Comparison of ENCODE assay signal across 1 cellular context in the genomic region with DNA sequence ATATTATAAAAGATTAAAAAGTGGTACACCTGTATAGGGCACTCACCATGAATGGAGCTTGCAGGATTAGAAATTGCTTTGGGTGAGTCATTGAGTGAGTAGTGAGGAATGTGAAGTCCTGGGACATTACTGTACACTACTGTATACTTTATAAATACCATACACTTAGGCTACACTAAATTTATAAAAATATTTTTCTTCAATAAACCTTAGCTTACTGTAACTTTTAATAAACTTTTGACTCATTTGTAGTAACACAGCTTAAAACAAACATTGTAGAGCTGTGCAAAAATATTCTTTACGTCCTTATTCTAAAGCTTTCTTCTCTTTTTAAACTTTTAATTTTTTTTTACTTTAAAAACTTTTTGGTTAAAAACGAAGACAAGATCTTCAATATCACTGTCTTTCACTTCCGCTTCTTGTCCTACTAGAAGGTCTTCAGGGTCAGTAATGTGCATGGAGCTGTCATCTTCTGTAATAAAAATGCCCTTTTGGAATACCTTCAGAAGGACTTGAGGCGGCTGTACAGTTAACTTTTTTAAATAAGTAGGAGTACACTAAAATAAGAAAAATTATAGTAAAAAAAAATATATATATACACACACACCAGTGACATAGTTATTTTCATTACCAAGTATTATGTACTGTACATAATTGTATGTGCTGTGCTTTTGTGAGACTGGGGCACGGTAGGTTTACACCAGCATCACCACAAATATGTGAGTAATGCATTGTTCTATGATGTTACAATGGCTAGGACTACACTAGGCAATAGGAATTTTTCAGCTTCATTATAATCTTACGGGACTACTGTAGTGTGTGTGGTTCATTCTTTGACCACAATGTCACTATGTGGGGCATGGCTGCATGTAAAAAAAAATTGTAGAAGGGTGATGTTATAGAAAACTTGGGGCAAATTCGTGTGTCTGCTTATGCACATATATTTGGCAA.
TF ChIP-seq lines count a peak whose summit lies in the region.

No MANE protein-coding gene starts in this region.

TF ChIP-seq in HepG2, 621 proteins besides CTCF, POLR2A, EP300 and RAD21:
- no peak for TF ChIP-seq FOXK1 (CRISPR knock-in tag; IDR thresholded peaks at IDR 0.05; ENCODE audit: borderline replicate concordance, low read depth)
- TF ChIP-seq, protein P1, sequence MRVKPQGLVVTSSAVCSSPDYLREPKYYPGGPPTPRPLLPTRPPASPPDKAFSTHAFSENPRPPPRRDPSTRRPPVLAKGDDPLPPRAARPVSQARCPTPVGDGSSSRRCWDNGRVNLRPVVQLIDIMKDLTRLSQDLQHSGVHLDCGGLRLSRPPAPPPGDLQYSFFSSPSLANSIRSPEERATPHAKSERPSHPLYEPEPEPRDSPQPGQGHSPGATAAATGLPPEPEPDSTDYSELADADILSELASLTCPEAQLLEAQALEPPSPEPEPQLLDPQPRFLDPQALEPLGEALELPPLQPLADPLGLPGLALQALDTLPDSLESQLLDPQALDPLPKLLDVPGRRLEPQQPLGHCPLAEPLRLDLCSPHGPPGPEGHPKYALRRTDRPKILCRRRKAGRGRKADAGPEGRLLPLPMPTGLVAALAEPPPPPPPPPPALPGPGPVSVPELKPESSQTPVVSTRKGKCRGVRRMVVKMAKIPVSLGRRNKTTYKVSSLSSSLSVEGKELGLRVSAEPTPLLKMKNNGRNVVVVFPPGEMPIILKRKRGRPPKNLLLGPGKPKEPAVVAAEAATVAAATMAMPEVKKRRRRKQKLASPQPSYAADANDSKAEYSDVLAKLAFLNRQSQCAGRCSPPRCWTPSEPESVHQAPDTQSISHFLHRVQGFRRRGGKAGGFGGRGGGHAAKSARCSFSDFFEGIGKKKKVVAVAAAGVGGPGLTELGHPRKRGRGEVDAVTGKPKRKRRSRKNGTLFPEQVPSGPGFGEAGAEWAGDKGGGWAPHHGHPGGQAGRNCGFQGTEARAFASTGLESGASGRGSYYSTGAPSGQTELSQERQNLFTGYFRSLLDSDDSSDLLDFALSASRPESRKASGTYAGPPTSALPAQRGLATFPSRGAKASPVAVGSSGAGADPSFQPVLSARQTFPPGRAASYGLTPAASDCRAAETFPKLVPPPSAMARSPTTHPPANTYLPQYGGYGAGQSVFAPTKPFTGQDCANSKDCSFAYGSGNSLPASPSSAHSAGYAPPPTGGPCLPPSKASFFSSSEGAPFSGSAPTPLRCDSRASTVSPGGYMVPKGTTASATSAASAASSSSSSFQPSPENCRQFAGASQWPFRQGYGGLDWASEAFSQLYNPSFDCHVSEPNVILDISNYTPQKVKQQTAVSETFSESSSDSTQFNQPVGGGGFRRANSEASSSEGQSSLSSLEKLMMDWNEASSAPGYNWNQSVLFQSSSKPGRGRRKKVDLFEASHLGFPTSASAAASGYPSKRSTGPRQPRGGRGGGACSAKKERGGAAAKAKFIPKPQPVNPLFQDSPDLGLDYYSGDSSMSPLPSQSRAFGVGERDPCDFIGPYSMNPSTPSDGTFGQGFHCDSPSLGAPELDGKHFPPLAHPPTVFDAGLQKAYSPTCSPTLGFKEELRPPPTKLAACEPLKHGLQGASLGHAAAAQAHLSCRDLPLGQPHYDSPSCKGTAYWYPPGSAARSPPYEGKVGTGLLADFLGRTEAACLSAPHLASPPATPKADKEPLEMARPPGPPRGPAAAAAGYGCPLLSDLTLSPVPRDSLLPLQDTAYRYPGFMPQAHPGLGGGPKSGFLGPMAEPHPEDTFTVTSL (CRISPR knock-in tag; IDR thresholded peaks at IDR 0.05; ENCODE audit: borderline replicate concordance) = no peak
- no peak for TF ChIP-seq ZNF737 (CRISPR knock-in tag; IDR thresholded peaks at IDR 0.05; ENCODE audit: borderline replicate concordance)
- no peak for TF ChIP-seq NFKB2 (CRISPR knock-in tag; IDR thresholded peaks at IDR 0.05; ENCODE audit: borderline replicate concordance)
- TF ChIP-seq, protein P2, sequence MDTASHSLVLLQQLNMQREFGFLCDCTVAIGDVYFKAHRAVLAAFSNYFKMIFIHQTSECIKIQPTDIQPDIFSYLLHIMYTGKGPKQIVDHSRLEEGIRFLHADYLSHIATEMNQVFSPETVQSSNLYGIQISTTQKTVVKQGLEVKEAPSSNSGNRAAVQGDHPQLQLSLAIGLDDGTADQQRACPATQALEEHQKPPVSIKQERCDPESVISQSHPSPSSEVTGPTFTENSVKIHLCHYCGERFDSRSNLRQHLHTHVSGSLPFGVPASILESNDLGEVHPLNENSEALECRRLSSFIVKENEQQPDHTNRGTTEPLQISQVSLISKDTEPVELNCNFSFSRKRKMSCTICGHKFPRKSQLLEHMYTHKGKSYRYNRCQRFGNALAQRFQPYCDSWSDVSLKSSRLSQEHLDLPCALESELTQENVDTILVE (CRISPR knock-in tag; IDR thresholded peaks at IDR 0.05) = no peak
- no peak for TF ChIP-seq ZNF543 (CRISPR knock-in tag; IDR thresholded peaks at IDR 0.05)
- TF ChIP-seq U2AF2 (IDR thresholded peaks at IDR 0.05; ENCODE audit: low read depth, low read length) = no peak
- TF ChIP-seq GABPB1 (CRISPR knock-in tag; IDR thresholded peaks at IDR 0.05) = no peak
- no peak for TF ChIP-seq ZKSCAN8 (CRISPR knock-in tag; IDR thresholded peaks at IDR 0.05; ENCODE audit: borderline replicate concordance)
- TF ChIP-seq CREM (IDR thresholded peaks at IDR 0.05) = no peak
- no peak for TF ChIP-seq CREM (CRISPR knock-in tag; IDR thresholded peaks at IDR 0.05)
- TF ChIP-seq, protein P3, sequence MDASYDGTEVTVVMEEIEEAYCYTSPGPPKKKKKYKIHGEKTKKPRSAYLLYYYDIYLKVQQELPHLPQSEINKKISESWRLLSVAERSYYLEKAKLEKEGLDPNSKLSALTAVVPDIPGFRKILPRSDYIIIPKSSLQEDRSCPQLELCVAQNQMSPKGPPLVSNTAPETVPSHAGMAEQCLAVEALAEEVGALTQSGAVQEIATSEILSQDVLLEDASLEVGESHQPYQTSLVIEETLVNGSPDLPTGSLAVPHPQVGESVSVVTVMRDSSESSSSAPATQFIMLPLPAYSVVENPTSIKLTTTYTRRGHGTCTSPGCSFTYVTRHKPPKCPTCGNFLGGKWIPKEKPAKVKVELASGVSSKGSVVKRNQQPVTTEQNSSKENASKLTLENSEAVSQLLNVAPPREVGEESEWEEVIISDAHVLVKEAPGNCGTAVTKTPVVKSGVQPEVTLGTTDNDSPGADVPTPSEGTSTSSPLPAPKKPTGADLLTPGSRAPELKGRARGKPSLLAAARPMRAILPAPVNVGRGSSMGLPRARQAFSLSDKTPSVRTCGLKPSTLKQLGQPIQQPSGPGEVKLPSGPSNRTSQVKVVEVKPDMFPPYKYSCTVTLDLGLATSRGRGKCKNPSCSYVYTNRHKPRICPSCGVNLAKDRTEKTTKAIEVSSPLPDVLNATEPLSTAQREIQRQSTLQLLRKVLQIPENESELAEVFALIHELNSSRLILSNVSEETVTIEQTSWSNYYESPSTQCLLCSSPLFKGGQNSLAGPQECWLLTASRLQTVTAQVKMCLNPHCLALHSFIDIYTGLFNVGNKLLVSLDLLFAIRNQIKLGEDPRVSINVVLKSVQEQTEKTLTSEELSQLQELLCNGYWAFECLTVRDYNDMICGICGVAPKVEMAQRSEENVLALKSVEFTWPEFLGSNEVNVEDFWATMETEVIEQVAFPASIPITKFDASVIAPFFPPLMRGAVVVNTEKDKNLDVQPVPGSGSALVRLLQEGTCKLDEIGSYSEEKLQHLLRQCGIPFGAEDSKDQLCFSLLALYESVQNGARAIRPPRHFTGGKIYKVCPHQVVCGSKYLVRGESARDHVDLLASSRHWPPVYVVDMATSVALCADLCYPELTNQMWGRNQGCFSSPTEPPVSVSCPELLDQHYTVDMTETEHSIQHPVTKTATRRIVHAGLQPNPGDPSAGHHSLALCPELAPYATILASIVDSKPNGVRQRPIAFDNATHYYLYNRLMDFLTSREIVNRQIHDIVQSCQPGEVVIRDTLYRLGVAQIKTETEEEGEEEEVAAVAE (CRISPR knock-in tag; IDR thresholded peaks at IDR 0.05; ENCODE audit: borderline replicate concordance) = no peak
- TF ChIP-seq, protein P4, sequence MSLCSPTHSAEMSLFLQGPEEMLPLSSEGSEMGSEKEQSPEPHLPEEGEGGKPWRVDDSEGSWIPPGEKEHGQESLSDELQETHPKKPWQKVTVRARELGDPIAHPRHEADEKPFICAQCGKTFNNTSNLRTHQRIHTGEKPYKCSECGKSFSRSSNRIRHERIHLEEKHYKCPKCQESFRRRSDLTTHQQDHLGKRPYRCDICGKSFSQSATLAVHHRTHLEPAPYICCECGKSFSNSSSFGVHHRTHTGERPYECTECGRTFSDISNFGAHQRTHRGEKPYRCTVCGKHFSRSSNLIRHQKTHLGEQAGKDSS (CRISPR knock-in tag; IDR thresholded peaks at IDR 0.05; ENCODE audit: borderline replicate concordance, low read depth) = no peak
- TF ChIP-seq ZNF781 (CRISPR knock-in tag; IDR thresholded peaks at IDR 0.05; ENCODE audit: borderline replicate concordance, not compliant biosample characterization) = no peak
- TF ChIP-seq ZFP41 (CRISPR knock-in tag; IDR thresholded peaks at IDR 0.05; ENCODE audit: borderline replicate concordance) = no peak
